ENCODE assay signal across 28 cellular contexts in the genomic region with DNA sequence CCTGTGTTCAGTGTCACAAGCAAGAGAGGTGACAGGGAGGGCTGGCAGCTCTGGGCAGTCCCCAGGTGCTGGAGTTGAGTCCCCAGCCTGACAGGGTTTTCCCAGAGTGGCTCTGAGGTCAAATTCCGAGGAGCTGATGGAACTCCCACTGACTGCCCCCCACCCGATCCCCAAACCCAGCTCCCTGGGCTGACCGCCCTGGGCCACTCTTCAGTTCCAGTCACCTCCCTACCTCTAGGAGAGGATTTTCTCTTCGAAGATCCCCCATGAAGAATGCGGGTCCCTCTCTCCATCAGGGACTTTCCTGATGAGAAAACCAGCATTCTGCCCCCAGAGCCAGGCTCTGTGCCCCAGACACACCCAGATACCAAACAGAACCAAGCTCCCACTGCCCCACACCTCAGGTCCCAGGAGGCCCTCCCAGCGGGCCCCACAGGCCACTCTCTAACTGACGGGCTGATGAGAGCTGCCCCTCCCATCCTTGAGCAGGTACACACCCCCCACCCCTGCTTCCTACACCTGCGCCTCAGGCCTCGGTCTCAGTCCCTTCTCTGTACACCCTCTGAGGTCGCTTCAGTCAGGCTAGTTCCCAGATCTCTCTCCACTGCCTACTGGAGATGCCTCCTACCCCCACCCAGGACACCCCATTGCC. TPM values are rescaled to one million over a fixed set of nuclear protein-coding genes. Genes with fewer than 3 reads are reported as not detected.
DNase-seq lines count a peak whose midpoint lies in the region; ATAC-seq, FAIRE-seq and TF ChIP-seq lines count a peak whose summit lies in the region.
"Had no signal": no experiment of that assay in that cellular context is flagged by ENCODE, and none has a peak within 500 bp of the region (broad histone marks: within the 10 kb centered on the region; RNA-seq: fewer than 3 reads in every experiment).

No MANE protein-coding gene starts in this region.

- H3K9ac ChIP-seq in H9 (ENCODE audit: extremely low read depth, insufficient read length, low read length): no peak overlapping the region
- H3K9ac ChIP-seq in GM12878 (ENCODE audit: control insufficient read depth, insufficient read depth, low read length): no peak overlapping the region
- H3K9ac ChIP-seq in Karpas-422 (ENCODE audit: low read length): no peak overlapping the region

- peak; percentile 51 for DNase-seq in activated CD8-positive, alpha-beta memory T cell treated with anti-CD3 and anti-CD28 coated beads, Interleukin-2, amount 50 U/mL, for 48 hours
- DNase-seq in activated CD8-positive, alpha-beta memory T cell treated with anti-CD3 and anti-CD28 coated beads, Interleukin-2, amount 10 ng/mL, durations not matched to agents 7 days and 5 days: no peak
- peak; percentile 24 for DNase-seq in H9
- DNase-seq in GM12878 (ENCODE audit: low read depth, low spot score): no peak
- peak; percentile 69 for DNase-seq in spleen
- DNase-seq in Karpas-422: no peak
- DNase-seq in NCI-H146 (lab: John Stamatoyannopoulos, UW): no peak
- DNase-seq: activated CD4-positive, alpha-beta T cell treated with anti-CD3 and anti-CD28 coated beads for 4 hours; amygdala; BE2C; Caco-2; central memory CD4-positive, alpha-beta T cell; gastrocnemius medialis; kidney; NCI-H1436; NCI-H2171 treated with DMSO at 0.1 percent for 48 hours; NCI-H748 treated with DMSO at 0.1 percent for 48 hours; SHP77; stimulated activated CD4-positive, alpha-beta T cell treated with anti-CD3 and anti-CD28 coated beads, Interleukin-2, amount 100 ng/mL, for 24 hours; T-helper 1 cell; upper lobe of left lung had no signal

- no peaks in the 10 kb centered on the region for H3K23me2 ChIP-seq in H9 (ENCODE audit: insufficient read length, low read depth, low read length, poor library complexity, severe bottlenecking)

- no peak overlapping the region for H2AFZ ChIP-seq in H9 (ENCODE audit: low read length)
- peak overlapping the region; percentile 5 for H2AFZ ChIP-seq in GM12878 (ENCODE audit: control insufficient read depth, low read depth, low read length)
- no peak overlapping the region for H2AFZ ChIP-seq in Karpas-422 (ENCODE audit: low read length)

- H2BK12ac ChIP-seq in H9 (ENCODE audit: insufficient read length, low read depth, low read length): no peak overlapping the region

- H3K27ac ChIP-seq in H9 (ENCODE audit: insufficient read length, low read depth, low read length): no peak overlapping the region
- no peak overlapping the region for H3K27ac ChIP-seq in GM12878 (ENCODE audit: control insufficient read depth, insufficient read depth)
- H3K27ac ChIP-seq in spleen: no peak overlapping the region
- no peak overlapping the region for H3K27ac ChIP-seq in Karpas-422 (ENCODE audit: low read length)
- H3K27ac ChIP-seq: esophagus muscularis mucosa, gastrocnemius medialis, upper lobe of left lung had no signal

- TF ChIP-seq POLR2A in GM12878 (IDR thresholded peaks at IDR 0.05; ENCODE audit: low read depth, low read length) (no peak), spleen (IDR thresholded peaks at IDR 0.05) (no peak)

- H3K4me2 ChIP-seq in H9 (ENCODE audit: insufficient read depth, insufficient read length, low read length) (no peak overlapping the region), GM12878 (ENCODE audit: control insufficient read depth, insufficient read depth) (no peak overlapping the region), Karpas-422 (ENCODE audit: low read depth, low read length, poor library complexity, severe bottlenecking) (no peak overlapping the region)

- no peak overlapping the region for H4K5ac ChIP-seq in H9 (ENCODE audit: insufficient read length, low read depth, low read length)

- H4K8ac ChIP-seq in H9 (replicated peaks; ENCODE audit: insufficient read length, low read depth, low read length): no peak overlapping the region

- no peak for TF ChIP-seq EP300 in GM12878 (IDR thresholded peaks at IDR 0.05; ENCODE audit: borderline replicate concordance in 1 of 2, control insufficient read depth in 1 of 2, low read depth in 2 of 2, low read length in 2 of 2)

- no peak overlapping the region for H3K4ac ChIP-seq in H9 (ENCODE audit: low read depth, low read length)

- no peaks in the 10 kb centered on the region for H3K9me3 Mint-ChIP-seq in activated CD8-positive, alpha-beta memory T cell treated with anti-CD3 and anti-CD28 coated beads, Interleukin-2, amount 10 ng/mL, durations not matched to agents 7 days and 5 days (ENCODE audit: low read depth)
- peaks cover 0 to 3% of the 10 kb centered on the region in 2 experiments; a peak in 2 of 5 replicates for H3K9me3 Mint-ChIP-seq in H9
- H3K9me3 Mint-ChIP-seq: activated T-helper 2 cell treated with anti-CD3 and anti-CD28 coated beads, Interferon-gamma antibody, Interleukin-2, Interleukin-4, amounts not matched to agents 10 μg/mL and 5 μg/mL and 100 μg/mL, durations not matched to agents 14 hours and 24 hours and 36 hours; nephron had no signal

- no peak overlapping the region for H3T11ph ChIP-seq in H9 (ENCODE audit: low read length)

- intact Hi-C loops in GM12878 (cut with micrococcal nuclease; ENCODE audit: unreplicated experiment) (loop anchor here (2.0 kb wide), 1 partner anchor 57 kb away; no protein-coding TSS in a partner anchor), spleen (cut with DNase I; ENCODE audit: low total_unique reads) (no loop called here)

- no TSS peak for BruUV-seq in GM12878 (replicated peaks; lab: Mats Ljungman, UMichigan)

- no peak overlapping the region for H2BK5ac ChIP-seq in H9 (ENCODE audit: insufficient read length, low read length)

- no peak overlapping the region for H2BK20ac ChIP-seq in H9 (ENCODE audit: low read depth, low read length, poor library complexity, severe bottlenecking)

- no peak overlapping the region for H3K14ac ChIP-seq in H9 (ENCODE audit: insufficient read depth, low read length)

- H3K27ac Mint-ChIP-seq in activated CD8-positive, alpha-beta memory T cell treated with anti-CD3 and anti-CD28 coated beads, Interleukin-2, amount 10 ng/mL, durations not matched to agents 7 days and 5 days: no peak overlapping the region
- no peak overlapping the region for H3K27ac Mint-ChIP-seq in H9
- H3K27ac Mint-ChIP-seq: nephron had no signal

- no peak overlapping the region for H2BK15ac ChIP-seq in H9 (ENCODE audit: low read depth, low read length)

- H3K4me3 Mint-ChIP-seq in activated CD8-positive, alpha-beta memory T cell treated with anti-CD3 and anti-CD28 coated beads, Interleukin-2, amount 10 ng/mL, durations not matched to agents 7 days and 5 days: no peak overlapping the region
- no peak overlapping the region; a peak in 1 of 5 replicates for H3K4me3 Mint-ChIP-seq in H9
- H3K4me3 Mint-ChIP-seq: nephron had no signal

- H3K79me2 ChIP-seq in H9 (ENCODE audit: insufficient read depth, low read length) (no peaks in the 10 kb centered on the region), GM12878 (ENCODE audit: control insufficient read depth, insufficient read depth, low read length) (no peaks in the 10 kb centered on the region), Karpas-422 (ENCODE audit: low read length) (no peaks in the 10 kb centered on the region)

- no peaks in the 10 kb centered on the region for H3K9me3 ChIP-seq in H9 (ENCODE audit: control insufficient read depth, low read depth, low read length)
- H3K9me3 ChIP-seq in GM12878 (replicated peaks; ENCODE audit: control insufficient read depth, insufficient read depth, low read length): no peaks in the 10 kb centered on the region
- no peaks in the 10 kb centered on the region for H3K9me3 ChIP-seq in spleen
- no peaks in the 10 kb centered on the region for H3K9me3 ChIP-seq in Karpas-422 (ENCODE audit: low read length)
- H3K9me3 ChIP-seq: BE2C, Caco-2, esophagus muscularis mucosa, gastrocnemius medialis, HAP-1, upper lobe of left lung had no signal

- no peak overlapping the region for H2AK5ac ChIP-seq in H9 (ENCODE audit: insufficient read length, low read length)

- ATAC-seq in activated CD8-positive, alpha-beta memory T cell treated with anti-CD3 and anti-CD28 coated beads, Interleukin-2, amount 10 ng/mL, durations not matched to agents 7 days and 5 days: no peak
- ATAC-seq in GM12878 (peak; percentile 78), HG03565 (IDR thresholded peaks at IDR 0.05; ENCODE audit: unreplicated experiment) (no peak)
- ATAC-seq: gastrocnemius medialis had no signal

- CTCF ChIA-PET in activated CD8-positive, alpha-beta memory T cell treated with anti-CD3 and anti-CD28 coated beads, Interleukin-2, amount 10 ng/mL, durations not matched to agents 7 days and 5 days (lab: Charles Lee): interaction anchor here (1.0 to 1.7 kb wide), 3 partner anchors 11 to 56 kb away, joined by 4 to 7 read pairs (median 5); no protein-coding TSS in a partner anchor
- CTCF ChIA-PET in GM12878 (lab: Yijun Ruan, JAX): interaction anchor here (0.8 to 2.5 kb wide), 12 partner anchors 11 to 202 kb away, joined by 3 to 37 read pairs (median 4); a partner anchor contains a TSS

- no peaks in the 10 kb centered on the region for H3K79me1 ChIP-seq in H9 (ENCODE audit: insufficient read depth, low read depth, low read length, poor library complexity, severe bottlenecking)

- H3K4me3 ChIP-seq in GM12878: no peak overlapping the region
- H3K4me3 ChIP-seq in spleen: no peak overlapping the region
- H3K4me3 ChIP-seq in Karpas-422 (ENCODE audit: low read length): no peak overlapping the region
- H3K4me3 ChIP-seq: esophagus muscularis mucosa, gastrocnemius medialis, HAP-1, upper lobe of left lung had no signal

- TF ChIP-seq CTCF in H9 (conservative IDR thresholded peaks at IDR 0.05) (no peak), GM12878 (IDR thresholded peaks at IDR 0.05 in 2 of 3, conservative IDR thresholded peaks at IDR 0.05 in 1 of 3; ENCODE audit: control insufficient read depth in 2 of 3, extremely low read depth in 1 of 3, insufficient read depth in 1 of 3, low read depth in 3 of 3, low read length in 3 of 3) (no peak), spleen (IDR thresholded peaks at IDR 0.05 in 8 of 11, conservative IDR thresholded peaks at IDR 0.05 in 3 of 11) (no peak)

- RAD21 ChIA-PET in GM12878 (lab: Charles Lee; ENCODE audit: unreplicated experiment): interaction anchor here (0.7 to 6.6 kb wide), 15 partner anchors 9 to 216 kb away, joined by 3 to 84 read pairs (median 3); a partner anchor contains a TSS

- H3K27me3 Mint-ChIP-seq in activated CD8-positive, alpha-beta memory T cell treated with anti-CD3 and anti-CD28 coated beads, Interleukin-2, amount 10 ng/mL, durations not matched to agents 7 days and 5 days: peaks cover 3% of the 10 kb centered on the region
- peaks cover 35% of the 10 kb centered on the region for H3K27me3 Mint-ChIP-seq in H9 (ENCODE audit: low read depth)

- no peaks in the 10 kb centered on the region for H3K27me3 ChIP-seq in H9 (ENCODE audit: insufficient read depth, low read length)
- no peaks in the 10 kb centered on the region for H3K27me3 ChIP-seq in GM12878 (replicated peaks in 1 of 2; ENCODE audit: control insufficient read depth in 2 of 2, insufficient read depth in 2 of 2, low read length in 1 of 2)
- H3K27me3 ChIP-seq in spleen (replicated peaks in 1 of 7): peaks cover 0 to 35% (median 4%) of the 10 kb centered on the region in 7 donors
- no peaks in the 10 kb centered on the region for H3K27me3 ChIP-seq in Karpas-422 (ENCODE audit: low read length)
- H3K27me3 ChIP-seq: BE2C had no signal

- no peak overlapping the region for H3K18ac ChIP-seq in H9 (ENCODE audit: insufficient read length, low read depth, low read length)

- in situ Hi-C loops in GM12878 (cut with MboI): no loop called here

- FAIRE-seq in GM12878 (lab: Jason Lieb, UNC): no peak
- FAIRE-seq: kidney had no signal

- no peak overlapping the region for H4K91ac ChIP-seq in H9 (ENCODE audit: insufficient read length, low read depth, low read length)

- H4K20me1 ChIP-seq in H9 (ENCODE audit: control insufficient read depth, insufficient read depth, insufficient read length) (peaks cover 3% of the 10 kb centered on the region), GM12878 (ENCODE audit: control insufficient read depth, insufficient read depth) (no peaks in the 10 kb centered on the region), Karpas-422 (ENCODE audit: insufficient read depth, low read depth, low read length) (no peaks in the 10 kb centered on the region)

- H3K36me3 Mint-ChIP-seq in activated CD8-positive, alpha-beta memory T cell treated with anti-CD3 and anti-CD28 coated beads, Interleukin-2, amount 10 ng/mL, durations not matched to agents 7 days and 5 days: no peaks in the 10 kb centered on the region
- no peaks in the 10 kb centered on the region for H3K36me3 Mint-ChIP-seq in H9 (ENCODE audit: insufficient read depth in 1 of 3, low read depth in 3 of 3)

- no peak overlapping the region for H2BK120ac ChIP-seq in H9 (ENCODE audit: low read depth, low read length, poor library complexity, severe bottlenecking)

- SMC1A ChIA-PET in GM12878 (lab: Charles Lee; ENCODE audit: uncharacterized antibody, unreplicated experiment): interaction anchor here (0.9 to 5.6 kb wide), 9 partner anchors 11 to 56 kb away, joined by 3 to 58 read pairs (median 5); a partner anchor contains a TSS

- H3K4me1 Mint-ChIP-seq in activated CD8-positive, alpha-beta memory T cell treated with anti-CD3 and anti-CD28 coated beads, Interleukin-2, amount 10 ng/mL, durations not matched to agents 7 days and 5 days: peaks cover 29% of the 10 kb centered on the region
- H3K4me1 Mint-ChIP-seq in H9: peaks cover 18 to 45% of the 10 kb centered on the region in 2 experiments

- H3K36me3 ChIP-seq in GM12878 (ENCODE audit: control insufficient read depth in 2 of 2, insufficient read depth in 2 of 2, low read length in 1 of 2) (no peaks in the 10 kb centered on the region), spleen (no peaks in the 10 kb centered on the region), Karpas-422 (ENCODE audit: insufficient read depth, low read length) (no peaks in the 10 kb centered on the region)
- H3K36me3 ChIP-seq: BE2C, esophagus muscularis mucosa, gastrocnemius medialis, HAP-1, upper lobe of left lung had no signal

- no CpG with 5 or more reads among the region's 10 CpGs for WGBS in H9 (ENCODE audit: extremely low coverage, insufficient read length, low lambda C conversion rate)
- 14% methylated on average over 10 of the region's 10 CpGs for WGBS in GM12878 (ENCODE audit: insufficient coverage, insufficient replicate concordance, low lambda C conversion rate, missing lambda C conversion rate)
- WGBS in spleen, 5 donors: 60 to 79% (median 73%) methylated on average over 10 of the region's 10 CpGs

- TF ChIP-seq RAD21 in GM12878 (IDR thresholded peaks at IDR 0.05; ENCODE audit: insufficient read depth, low read depth, low read length): no peak

- POLR2A ChIA-PET in GM12878 (lab: Charles Lee): interaction anchor here (0.8 to 4.3 kb wide), 11 partner anchors 9 to 337 kb away, joined by 3 to 36 read pairs (median 4); a partner anchor contains a TSS

- H3K56ac ChIP-seq in H9 (ENCODE audit: insufficient read length, low read depth, low read length): no peak overlapping the region

- no peaks in the 10 kb centered on the region for H3K9me2 ChIP-seq in Karpas-422 (replicated peaks; ENCODE audit: insufficient read depth, low read length)

- H3K23ac ChIP-seq in H9 (ENCODE audit: insufficient read length, low read depth, low read length): no peak overlapping the region

- 0 out of 2 replicates have a peak, but pooled peaks cover 5% of the 10 kb centered on the region for H3K4me1 ChIP-seq in H9 (ENCODE audit: insufficient read depth, low read length)
- H3K4me1 ChIP-seq in GM12878 (ENCODE audit: control insufficient read depth, insufficient read depth, low read length): peaks cover 8% of the 10 kb centered on the region; the same call in 1 of the 2 replicates
- peaks cover 4 to 27% (median 21%) of the 10 kb centered on the region in 6 donors for H3K4me1 ChIP-seq in spleen
- peaks cover 46% of the 10 kb centered on the region for H3K4me1 ChIP-seq in Karpas-422 (ENCODE audit: low read length)
- H3K4me1 ChIP-seq: Caco-2, gastrocnemius medialis, HAP-1 had no signal

RNA-seq across cellular contexts. Expression of a gene that starts 12.1 kb away (rescaled TPM):
- 100 to 1,000 TPM; 834 to 907 TPM for total RNA-seq in activated CD8-positive, alpha-beta memory T cell treated with anti-CD3 and anti-CD28 coated beads, Interleukin-2, amount 10 ng/mL, durations not matched to agents 7 days and 5 days
- total RNA-seq in H9 (2021) (2.5 and 2.8 TPM in 2 replicates), GM12878 (2014; rRNA removed) (251 and 282 TPM in 2 replicates), GM12878 (2014; rRNA removed; fragmentation: Illumina TruSeq; extraction: Trizol) (135 and 149 TPM in 2 replicates), GM12878 (2021) (382 and 386 TPM in 2 replicates), spleen (100 to 1,000 TPM; 270 to 493 (median 363) TPM)
- total RNA-seq in GM12878 (2013; cell fraction: nucleolus; rRNA removed): 143 and 150 TPM in 2 replicates
- polyA plus RNA-seq in GM12878 (2011; ENCODE audit: low read depth): 314 TPM
- polyA plus RNA-seq in GM12878 (2011; rRNA removed) (84.4 and 296 TPM in 2 replicates), GM12878 (2014; fragmentation: Illumina TruSeq; extraction: Trizol) (166 and 339 TPM in 2 replicates), GM12878 (2014; fragmentation: Nextera tagmentation; extraction: Ambion mirVana) (100 to 1,000 TPM; 102 to 108 TPM), GM12878 (2014; rRNA removed) (313 and 369 TPM in 2 replicates), GM12878 (2016; fragmentation: Nextera tagmentation; extraction: Ambion mirVana) (100 to 1,000 TPM; 320 to 330 TPM), spleen (100 to 1,000 TPM; 389 to 421 (median 410) TPM)
- polyA plus RNA-seq in GM12878 (2011; cell fraction: cytosol; rRNA removed): 317 and 416 TPM in 2 replicates
- polyA plus RNA-seq in GM12878 (2011; cell fraction: nucleus; rRNA removed): 561 and 566 TPM in 2 replicates
- polyA plus RNA-seq in GM12878 (2012): 512 and 607 TPM in 2 replicates
- polyA minus RNA-seq in GM12878 (2011; rRNA and poly(A)+ RNA removed): 200 and 233 TPM in 2 replicates
- 155 and 158 TPM in 2 replicates for polyA minus RNA-seq in GM12878 (2011; cell fraction: cytosol; rRNA and poly(A)+ RNA removed)
- polyA minus RNA-seq in GM12878 (2011; cell fraction: nucleus; rRNA and poly(A)+ RNA removed): 185 and 303 TPM in 2 replicates
- 251 and 294 TPM in 2 replicates for total RNA-seq in Karpas-422 (2014; rRNA removed; shearing (Covaris generic); ENCODE audit: low replicate concordance)

RNA-seq across cellular contexts. Expression of a gene that starts 26.1 kb away (rescaled TPM):
- total RNA-seq in activated CD8-positive, alpha-beta memory T cell treated with anti-CD3 and anti-CD28 coated beads, Interleukin-2, amount 10 ng/mL, durations not matched to agents 7 days and 5 days: 100 to 1,000 TPM in 1 of 2 experiments, 10 to 100 TPM in 1; 97.8 to 123 TPM
- total RNA-seq in H9 (2021) (not detected in 2 replicates), GM12878 (2014; rRNA removed) (23.2 TPM in 2 replicates), GM12878 (2014; rRNA removed; fragmentation: Illumina TruSeq; extraction: Trizol) (17.2 and 18.3 TPM in 2 replicates), GM12878 (2021) (25.8 and 26.0 TPM in 2 replicates), spleen (100 to 1,000 TPM in 6 of 7 donors, 10 to 100 TPM in 1; 97.5 to 238 (median 118) TPM)
- total RNA-seq in GM12878 (2013; cell fraction: nucleolus; rRNA removed): 94.2 and 114 TPM in 2 replicates
- 7.0 TPM for polyA plus RNA-seq in GM12878 (2011; ENCODE audit: low read depth)
- polyA plus RNA-seq in GM12878 (2011; rRNA removed) (19.4 and 24.1 TPM in 2 replicates), GM12878 (2014; fragmentation: Illumina TruSeq; extraction: Trizol) (9.1 and 16.6 TPM in 2 replicates), GM12878 (2014; fragmentation: Nextera tagmentation; extraction: Ambion mirVana) (1 to 10 TPM; 1.5 to 1.8 TPM), GM12878 (2014; rRNA removed) (23.6 and 27.3 TPM in 2 replicates), GM12878 (2016; fragmentation: Nextera tagmentation; extraction: Ambion mirVana) (10 to 100 TPM; 12.4 TPM), spleen (10 to 100 TPM; 35.3 to 58.1 (median 53.6) TPM)
- 22.7 and 30.1 TPM in 2 replicates for polyA plus RNA-seq in GM12878 (2011; cell fraction: cytosol; rRNA removed)
- 148 and 167 TPM in 2 replicates for polyA plus RNA-seq in GM12878 (2011; cell fraction: nucleus; rRNA removed)
- polyA plus RNA-seq in GM12878 (2012): 15.7 and 21.2 TPM in 2 replicates
- 14.9 and 23.6 TPM in 2 replicates for polyA minus RNA-seq in GM12878 (2011; rRNA and poly(A)+ RNA removed)
- 5.5 and 6.7 TPM in 2 replicates for polyA minus RNA-seq in GM12878 (2011; cell fraction: cytosol; rRNA and poly(A)+ RNA removed)
- polyA minus RNA-seq in GM12878 (2011; cell fraction: nucleus; rRNA and poly(A)+ RNA removed): 23.1 and 31.4 TPM in 2 replicates
- total RNA-seq in Karpas-422 (2014; rRNA removed; shearing (Covaris generic); ENCODE audit: low replicate concordance): 11.1 and 12.6 TPM in 2 replicates
- total RNA-seq: Caco-2 had no signal

RNA-seq across cellular contexts. Expression of a gene that starts 43.9 kb away (rescaled TPM):
- total RNA-seq in activated CD8-positive, alpha-beta memory T cell treated with anti-CD3 and anti-CD28 coated beads, Interleukin-2, amount 10 ng/mL, durations not matched to agents 7 days and 5 days: 1 to 10 TPM; 1.3 to 2.2 TPM
- total RNA-seq in H9 (2021) (0.68 and 0.72 TPM in 2 replicates), GM12878 (2014; rRNA removed) (3.6 and 4.5 TPM in 2 replicates), GM12878 (2014; rRNA removed; fragmentation: Illumina TruSeq; extraction: Trizol) (2.5 and 2.8 TPM in 2 replicates), GM12878 (2021) (4.5 TPM in 2 replicates), spleen (1 to 10 TPM in 3 of 7 donors, under 1 TPM in 4; 0.56 to 2.0 (median 0.95) TPM)
- total RNA-seq in GM12878 (2013; cell fraction: nucleolus; rRNA removed): 12.3 and 12.5 TPM in 2 replicates
- polyA plus RNA-seq in GM12878 (2011; ENCODE audit: low read depth): 2.6 TPM
- polyA plus RNA-seq in GM12878 (2011; rRNA removed) (3.6 and 4.3 TPM in 2 replicates), GM12878 (2014; fragmentation: Illumina TruSeq; extraction: Trizol) (1.6 and 2.3 TPM in 2 replicates), GM12878 (2014; fragmentation: Nextera tagmentation; extraction: Ambion mirVana) (under 1 TPM; 0.03 to 0.46 TPM), GM12878 (2014; rRNA removed) (4.0 and 4.3 TPM in 2 replicates), GM12878 (2016; fragmentation: Nextera tagmentation; extraction: Ambion mirVana) (1 to 10 TPM in 1 of 2 experiments, under 1 TPM in 1; 0.74 to 1.2 TPM), spleen (1 to 10 TPM; 1.2 to 2.0 (median 1.5) TPM)
- 4.7 and 5.3 TPM in 2 replicates for polyA plus RNA-seq in GM12878 (2011; cell fraction: cytosol; rRNA removed)
- polyA plus RNA-seq in GM12878 (2011; cell fraction: nucleus; rRNA removed): 10.9 and 11.1 TPM in 2 replicates
- 5.5 and 6.9 TPM in 2 replicates for polyA plus RNA-seq in GM12878 (2012)
- 6.1 and 11.3 TPM in 2 replicates for polyA minus RNA-seq in GM12878 (2011; rRNA and poly(A)+ RNA removed)
- polyA minus RNA-seq in GM12878 (2011; cell fraction: cytosol; rRNA and poly(A)+ RNA removed): 2.7 and 3.5 TPM in 2 replicates
- 3.1 and 4.2 TPM in 2 replicates for polyA minus RNA-seq in GM12878 (2011; cell fraction: nucleus; rRNA and poly(A)+ RNA removed)
- not detected in 2 replicates for total RNA-seq in Karpas-422 (2014; rRNA removed; shearing (Covaris generic); ENCODE audit: low replicate concordance)
- total RNA-seq: A172, Caco-2, esophagus muscularis mucosa, gastrocnemius medialis, mesenteric fat pad had no signal

Comparison
In these comparisons a context has a peak if more than half of its experiments do, and no peak if none do; other contexts are left out.
1. DNase-seq: peak in activated CD8-positive, alpha-beta memory T cell treated with anti-CD3 and anti-CD28 coated beads, Interleukin-2, amount 50 U/mL, for 48 hours (single experiment), H9 (single experiment) and spleen (single experiment); none in activated CD8-positive, alpha-beta memory T cell treated with anti-CD3 and anti-CD28 coated beads, Interleukin-2, amount 10 ng/mL, durations not matched to agents 7 days and 5 days (single experiment), GM12878 (single experiment), Karpas-422 (single experiment) and NCI-H146 (single experiment).
2. RNA of a gene that starts 12.1 kb away (total RNA-seq): 834 to 907 TPM in activated CD8-positive, alpha-beta memory T cell treated with anti-CD3 and anti-CD28 coated beads, Interleukin-2, amount 10 ng/mL, durations not matched to agents 7 days and 5 days, 270 to 493 TPM in spleen, 251 to 294 TPM in Karpas-422 and 135 to 386 TPM in GM12878; 2.5 to 2.8 TPM in H9; every median in the first group is over 10 times any median in the second.